ENCODE assay signal across 10 cellular contexts in the genomic region with DNA sequence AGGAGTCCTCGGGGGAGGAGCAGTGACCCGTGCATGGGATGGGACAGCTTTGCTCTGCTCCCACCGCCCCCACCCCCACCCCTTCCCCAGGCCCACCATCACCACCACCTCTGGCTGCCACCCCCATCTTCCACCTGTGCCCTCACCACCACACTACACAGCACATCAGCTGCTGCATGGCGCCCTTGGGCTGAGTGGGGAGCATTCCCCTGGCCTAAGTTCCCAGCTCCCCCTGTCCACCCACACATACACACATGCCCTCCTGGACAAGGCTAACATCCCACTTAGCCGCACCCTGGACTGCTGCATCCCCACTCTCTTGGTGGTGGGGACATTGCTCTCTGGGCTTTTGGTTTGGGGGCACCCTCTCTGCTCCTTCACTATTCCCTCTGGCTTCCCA. TPM values are rescaled to one million over a fixed set of nuclear protein-coding genes. Genes with fewer than 3 reads are reported as not detected.
"Had no signal": no experiment of that assay in that cellular context is flagged by ENCODE, and none has a peak within 500 bp of the region (broad histone marks: within the 10 kb centered on the region; RNA-seq: fewer than 3 reads in every experiment).

No MANE protein-coding gene starts in this region.

- H3K4me1 Mint-ChIP-seq: IgD-negative memory B cell had no signal

- H3K27ac Mint-ChIP-seq: HFFc6, IgD-negative memory B cell had no signal

- H3K36me3 ChIP-seq: HAP-1 had no signal

- H3K4me1 ChIP-seq: HAP-1 had no signal

- H3K27me3 Mint-ChIP-seq: IgD-negative memory B cell had no signal

- H3K9me3 ChIP-seq: HAP-1 had no signal

- H3K9me3 Mint-ChIP-seq: HFFc6, IgD-negative memory B cell had no signal

- H3K27ac ChIP-seq: GM23248, HL-60 had no signal

- ATAC-seq: HCT116, HepG2 had no signal

- H3K9ac ChIP-seq: GM23248 had no signal

- H3K36me3 Mint-ChIP-seq: IgD-negative memory B cell had no signal

- H2AFZ ChIP-seq: GM23248 had no signal

- DNase-seq: GM23248, GOT3, H7, HFFc6 had no signal

- H3K4me3 Mint-ChIP-seq: HFFc6, IgD-negative memory B cell had no signal

- H3K4me3 ChIP-seq: GM23248, HAP-1 had no signal

RNA-seq across cellular contexts. Expression of a gene that starts 46.2 kb away (rescaled TPM):
- total RNA-seq: H7, HepG2, HFFc6, HT1080 had no signal
- polyA plus RNA-seq: HepG2, IgD-negative memory B cell had no signal
